ENCODE assay signal across 8 cellular contexts in the genomic region with DNA sequence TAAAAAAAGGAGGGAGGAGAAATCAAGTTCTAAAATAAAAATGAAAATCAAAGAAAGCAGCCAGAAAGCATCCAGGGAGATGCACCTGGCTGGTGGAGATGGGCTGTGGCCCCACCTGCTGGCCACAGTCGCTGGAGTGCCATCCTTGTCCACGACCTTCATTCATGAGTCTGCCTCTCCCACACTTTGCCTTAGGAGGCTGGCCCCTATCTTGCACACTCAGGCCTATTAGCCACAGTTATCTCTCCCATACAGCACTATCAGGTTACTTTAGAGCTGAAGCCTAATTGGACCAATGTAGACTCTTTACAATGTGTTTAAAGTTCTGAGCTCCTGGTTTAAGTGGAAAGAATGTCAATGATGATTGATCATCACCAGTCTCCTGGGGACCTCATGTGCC.
DNase-seq lines count a peak whose midpoint lies in the region; ATAC-seq and TF ChIP-seq lines count a peak whose summit lies in the region.

No MANE protein-coding gene starts in this region.

- intact Hi-C loops in CD8-positive, alpha-beta T cell (cut with DNase I, micrococcal nuclease), result no loop called here
- intact Hi-C loops in PC-9 (cut with micrococcal nuclease; ENCODE audit: unreplicated experiment), result loop anchor here (5.0 kb wide), 1 partner anchor 1034 kb away; no protein-coding TSS in a partner anchor
- intact Hi-C loops in sigmoid colon (cut with DNase I), result no loop called here
- intact Hi-C loops in posterior vena cava (cut with DNase I), result no loop called here

- no peaks in the 10 kb centered on the region for H3K27me3 ChIP-seq in CD8-positive, alpha-beta T cell (ENCODE audit: insufficient read depth, low read length)
- H3K27me3 ChIP-seq in PC-9 (ENCODE audit: insufficient read depth, low read depth), result peaks cover 27% of the 10 kb centered on the region
- no peaks in the 10 kb centered on the region for H3K27me3 ChIP-seq in sigmoid colon

- H3K4me2 ChIP-seq in PC-9, result no peak overlapping the region

- H3K27me3 Mint-ChIP-seq in CD8-positive, alpha-beta T cell (ENCODE audit: low read depth), result peaks cover 8% of the 10 kb centered on the region

- peaks cover 9% of the 10 kb centered on the region for H3K9me3 Mint-ChIP-seq in CD8-positive, alpha-beta T cell
- peaks cover 3% of the 10 kb centered on the region for H3K9me3 Mint-ChIP-seq in stimulated activated effector memory CD8-positive, alpha-beta T cell treated with anti-CD3 and anti-CD28 coated beads, Interleukin-12 subunit alpha, Interleukin-12 subunit beta, amount 100 ng/mL, for 72 hours

- DNase-seq in CD8-positive, alpha-beta T cell, result no peak
- DNase-seq in HFF-Myc (ENCODE audit: extremely low read depth, low read depth) (no peak), PC-9 (peak in 1 of 2 experiments; percentile 3), fibroblast of pulmonary artery (ENCODE audit: low read depth) (peak; percentile 7), sigmoid colon (no peak), posterior vena cava (ENCODE audit: low spot score) (no peak)
- DNase-seq in stimulated activated effector memory CD8-positive, alpha-beta T cell treated with anti-CD3 and anti-CD28 coated beads, Interleukin-12 subunit alpha, Interleukin-12 subunit beta, amount 100 ng/mL, for 72 hours (ENCODE audit: low spot score in 2 of 2), result no peak

- H3K79me2 ChIP-seq in PC-9 (ENCODE audit: low read depth), result no peaks in the 10 kb centered on the region

- no peaks in the 10 kb centered on the region for H3F3A ChIP-seq in PC-9 (ENCODE audit: insufficient read depth, low read depth)

- WGBS in sigmoid colon, 2 donors, result 0 to 2% methylated on average over 2 of the region's 2 CpGs

- POLR2A ChIA-PET in CD8-positive, alpha-beta T cell (lab: Charles Lee), result no interaction called here
- POLR2A ChIA-PET in PC-9 (lab: Charles Lee; ENCODE audit: unreplicated experiment), result no interaction called here

- CTCF ChIA-PET in CD8-positive, alpha-beta T cell (lab: Charles Lee), result interaction anchor here (1.1 kb wide), 1 partner anchor 1262 kb away, joined by 3 read pairs; no protein-coding TSS in a partner anchor
- CTCF ChIA-PET in PC-9 (lab: Charles Lee), result no interaction called here

- no peak overlapping the region for H3K4me3 ChIP-seq in CD8-positive, alpha-beta T cell (ENCODE audit: low read depth, low read length)
- H3K4me3 ChIP-seq in HFF-Myc (replicated peaks; ENCODE audit: low read depth, low read length) (no peak overlapping the region), PC-9 (no peak overlapping the region), fibroblast of pulmonary artery (replicated peaks; ENCODE audit: low read depth, low read length) (no peak overlapping the region), sigmoid colon (no peak overlapping the region)

- no peak overlapping the region for H3K4me3 Mint-ChIP-seq in CD8-positive, alpha-beta T cell
- no peak overlapping the region for H3K4me3 Mint-ChIP-seq in stimulated activated effector memory CD8-positive, alpha-beta T cell treated with anti-CD3 and anti-CD28 coated beads, Interleukin-12 subunit alpha, Interleukin-12 subunit beta, amount 100 ng/mL, for 72 hours

- no peaks in the 10 kb centered on the region for H3K9me2 ChIP-seq in PC-9 (ENCODE audit: insufficient read depth)

- TF ChIP-seq POLR2A in sigmoid colon (IDR thresholded peaks at IDR 0.05), result no peak

- no peak overlapping the region for H2AFZ ChIP-seq in PC-9

- H3K9me3 ChIP-seq in CD8-positive, alpha-beta T cell (ENCODE audit: low read length), result no peaks in the 10 kb centered on the region
- H3K9me3 ChIP-seq in PC-9 (ENCODE audit: insufficient read depth, low read depth) (no peaks in the 10 kb centered on the region), sigmoid colon (no peaks in the 10 kb centered on the region)

- no peak overlapping the region for H3K27ac Mint-ChIP-seq in CD8-positive, alpha-beta T cell
- no peak overlapping the region for H3K27ac Mint-ChIP-seq in stimulated activated effector memory CD8-positive, alpha-beta T cell treated with anti-CD3 and anti-CD28 coated beads, Interleukin-12 subunit alpha, Interleukin-12 subunit beta, amount 100 ng/mL, for 72 hours

- H3K36me3 Mint-ChIP-seq in CD8-positive, alpha-beta T cell, result no peaks in the 10 kb centered on the region
- H3K36me3 Mint-ChIP-seq in stimulated activated effector memory CD8-positive, alpha-beta T cell treated with anti-CD3 and anti-CD28 coated beads, Interleukin-12 subunit alpha, Interleukin-12 subunit beta, amount 100 ng/mL, for 72 hours, result no peaks in the 10 kb centered on the region

- H3K27ac ChIP-seq in CD8-positive, alpha-beta T cell (ENCODE audit: low read depth, low read length), result no peak overlapping the region
- H3K27ac ChIP-seq in PC-9, result no peak overlapping the region
- no peak overlapping the region for H3K27ac ChIP-seq in sigmoid colon

- TF ChIP-seq EP300 in sigmoid colon (IDR thresholded peaks at IDR 0.05), result no peak

- TF ChIP-seq CTCF in CD8-positive, alpha-beta T cell (IDR thresholded peaks at IDR 0.05), result peak; percentile 19
- TF ChIP-seq CTCF in HFF-Myc (IDR thresholded peaks at IDR 0.05; ENCODE audit: low read depth, low read length, missing control alignments) (peak; percentile 40), PC-9 (conservative IDR thresholded peaks at IDR 0.05) (peak; percentile 44), fibroblast of pulmonary artery (IDR thresholded peaks at IDR 0.05; ENCODE audit: low read length, missing control alignments) (peak; percentile 33), sigmoid colon (IDR thresholded peaks at IDR 0.05) (peak in 2 of 4 experiments; percentile 12 to 22)

- BruUV-seq in PC-9 (replicated peaks; lab: Mats Ljungman, UMichigan), result no TSS peak

- no peaks in the 10 kb centered on the region for H3K4me1 Mint-ChIP-seq in CD8-positive, alpha-beta T cell (ENCODE audit: low read depth)
- no peaks in the 10 kb centered on the region for H3K4me1 Mint-ChIP-seq in stimulated activated effector memory CD8-positive, alpha-beta T cell treated with anti-CD3 and anti-CD28 coated beads, Interleukin-12 subunit alpha, Interleukin-12 subunit beta, amount 100 ng/mL, for 72 hours

- no peaks in the 10 kb centered on the region for H4K20me1 ChIP-seq in PC-9 (ENCODE audit: insufficient read depth)

- H3K36me3 ChIP-seq in CD8-positive, alpha-beta T cell (ENCODE audit: insufficient read depth, low read length), result no peaks in the 10 kb centered on the region
- no peaks in the 10 kb centered on the region for H3K36me3 ChIP-seq in PC-9 (ENCODE audit: low read depth)
- no peaks in the 10 kb centered on the region for H3K36me3 ChIP-seq in sigmoid colon

- no peaks in the 10 kb centered on the region for H3K4me1 ChIP-seq in CD8-positive, alpha-beta T cell (ENCODE audit: insufficient read depth, low read length)
- no peaks in the 10 kb centered on the region for H3K4me1 ChIP-seq in PC-9 (replicated peaks; ENCODE audit: insufficient read depth)
- no peaks in the 10 kb centered on the region for H3K4me1 ChIP-seq in sigmoid colon

- no peak for ATAC-seq in CD8-positive, alpha-beta T cell
- peak; percentile 55 for ATAC-seq in stimulated activated effector memory CD8-positive, alpha-beta T cell treated with anti-CD3 and anti-CD28 coated beads, Interleukin-12 subunit alpha, Interleukin-12 subunit beta, amount 100 ng/mL, for 72 hours
- ATAC-seq in GM21390 (IDR thresholded peaks at IDR 0.05; ENCODE audit: unreplicated experiment), result no peak
